In the genomic region with DNA sequence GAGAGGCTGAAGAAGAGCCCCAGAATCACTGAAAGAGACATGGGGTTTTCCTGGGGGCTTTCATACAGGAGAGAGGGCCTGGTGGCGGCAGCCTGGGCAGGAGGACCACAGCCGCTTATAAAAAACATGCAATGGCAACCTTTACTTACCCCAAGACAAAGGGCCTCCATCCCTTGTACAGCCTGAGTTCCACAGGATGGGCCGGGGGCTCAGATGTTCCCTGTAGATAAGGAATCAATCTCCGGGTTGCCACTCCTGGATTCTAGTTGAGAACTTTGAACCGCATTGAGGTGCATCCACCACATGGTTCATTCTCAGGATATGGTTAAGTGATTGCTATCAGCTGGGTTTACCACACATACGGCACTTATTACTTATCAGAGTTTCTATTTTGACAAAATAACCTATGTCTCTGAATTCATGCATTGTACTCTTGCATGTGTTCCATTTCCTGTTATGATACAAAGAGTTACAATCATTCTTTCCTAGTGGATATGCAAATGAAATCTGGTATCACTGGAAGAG, we compare ENCODE assay signal across 12 cellular contexts.
A peak's percentile ranks its signal among the peaks of the same experiment; 100 is the strongest.
DNase-seq lines count a peak whose midpoint lies in the region; ATAC-seq and TF ChIP-seq lines count a peak whose summit lies in the region.
"Had no signal": no experiment of that assay in that cellular context is flagged by ENCODE, and none has a peak within 500 bp of the region (broad histone marks: within the 10 kb centered on the region; RNA-seq: fewer than 3 reads in every experiment).

No MANE protein-coding gene starts in this region.

- no peak overlapping the region for H3K4me3 ChIP-seq in tibial artery
- H3K4me3 ChIP-seq: BLaER1, lower lobe of right lung, right lobe of liver had no signal

- no peak overlapping the region for H3K27ac ChIP-seq in tibial artery
- H3K27ac ChIP-seq: BLaER1, lower lobe of right lung, right lobe of liver had no signal

- H3K36me3 ChIP-seq in tibial artery: no peaks in the 10 kb centered on the region
- H3K36me3 ChIP-seq: lower lobe of right lung, right lobe of liver had no signal

- DNase-seq in COLO829 (ENCODE audit: low spot score) (peak; percentile 31), NCI-H1092 (lab: John Stamatoyannopoulos, UW) (no peak), tibial artery (no peak), NCI-H2107 (lab: John Stamatoyannopoulos, UW) (no peak), NK-92 (lab: John Stamatoyannopoulos, UW; ENCODE audit: unreplicated experiment) (no peak)
- peak; percentile 14 for DNase-seq in T-helper 2 cell treated with Interferon-gamma antibody and Interleukin-4, amounts not matched to agents 5 μg/mL and 100 μg/mL, for 36 hours (ENCODE audit: low spot score)
- DNase-seq: lower lobe of right lung, right lobe of liver, SHP77 had no signal

- H3K9me3 Mint-ChIP-seq in T-helper 2 cell treated with Interferon-gamma antibody and Interleukin-4, amounts not matched to agents 5 μg/mL and 100 μg/mL, for 36 hours: peaks cover 15% of the 10 kb centered on the region

- H3K36me3 Mint-ChIP-seq in T-helper 2 cell treated with Interferon-gamma antibody and Interleukin-4, amounts not matched to agents 5 μg/mL and 100 μg/mL, for 36 hours (ENCODE audit: low read depth): no peaks in the 10 kb centered on the region

- peaks cover 0 to 14% (median 0%) of the 10 kb centered on the region in 4 donors for H3K4me1 ChIP-seq in tibial artery
- H3K4me1 ChIP-seq: lower lobe of right lung, right lobe of liver had no signal

- no peak overlapping the region for H3K4me3 Mint-ChIP-seq in T-helper 2 cell treated with Interferon-gamma antibody and Interleukin-4, amounts not matched to agents 5 μg/mL and 100 μg/mL, for 36 hours

- ATAC-seq in GM19328 (IDR thresholded peaks at IDR 0.05; ENCODE audit: unreplicated experiment) (peak; percentile 72), HG02938 (IDR thresholded peaks at IDR 0.05; ENCODE audit: unreplicated experiment) (peak; percentile 93)
- ATAC-seq: lower lobe of right lung, right lobe of liver had no signal

- H3K9me3 ChIP-seq in tibial artery: no peaks in the 10 kb centered on the region
- H3K9me3 ChIP-seq: BLaER1, lower lobe of right lung, right lobe of liver had no signal

- peaks cover 20% of the 10 kb centered on the region for H3K27me3 Mint-ChIP-seq in T-helper 2 cell treated with Interferon-gamma antibody and Interleukin-4, amounts not matched to agents 5 μg/mL and 100 μg/mL, for 36 hours (ENCODE audit: low read depth)

- intact Hi-C loops in tibial artery (cut with DNase I; ENCODE audit: low total_unique reads): no loop called here

- TF ChIP-seq CTCF in tibial artery (IDR thresholded peaks at IDR 0.05): no peak

- peaks cover 4% of the 10 kb centered on the region for H3K4me1 Mint-ChIP-seq in T-helper 2 cell treated with Interferon-gamma antibody and Interleukin-4, amounts not matched to agents 5 μg/mL and 100 μg/mL, for 36 hours (ENCODE audit: low read depth)

- no peak overlapping the region for H3K27ac Mint-ChIP-seq in T-helper 2 cell treated with Interferon-gamma antibody and Interleukin-4, amounts not matched to agents 5 μg/mL and 100 μg/mL, for 36 hours

- no peaks in the 10 kb centered on the region for H3K27me3 ChIP-seq in tibial artery
- H3K27me3 ChIP-seq: BLaER1, right lobe of liver had no signal

Comparison
In these comparisons a context has a peak if more than half of its experiments do, and no peak if none do; other contexts are left out.
1. DNase-seq: peak in COLO829 (single experiment) and T-helper 2 cell treated with Interferon-gamma antibody and Interleukin-4, amounts not matched to agents 5 μg/mL and 100 μg/mL, for 36 hours (single experiment); none in NCI-H1092 (single experiment), tibial artery (0 of 2), NCI-H2107 (single experiment) and NK-92 (single experiment).